8 cellular contexts compared by ENCODE assay signal in genomic region chr3:197626404-197627159, GRCh38.
DNase-seq lines count a peak whose midpoint lies in the region; ATAC-seq and TF ChIP-seq lines count a peak whose summit lies in the region.
"Not testable (repeated sequence)": the region's sequence is repeated elsewhere in the genome, so short reads cannot be mapped to it uniquely, and the experiment has no call there.

No MANE protein-coding gene starts in this region.

- not testable (repeated sequence) for H3K4me1 ChIP-seq in SJSA1 (replicated peaks); adipocyte (ENCODE audit: control insufficient read depth, insufficient read depth, low read length); lower lobe of right lung; gastrocnemius medialis

- H3K27me3 ChIP-seq in SJSA1 (replicated peaks); adipocyte (replicated peaks; ENCODE audit: control insufficient read depth, insufficient read depth, low read length); lower lobe of right lung (ENCODE audit: low read depth); gastrocnemius medialis: not testable (repeated sequence)

- not testable (repeated sequence) for H3K9ac ChIP-seq in adipocyte (ENCODE audit: low read length)

- in situ Hi-C loops in gastrocnemius medialis (cut with MboI; ENCODE audit: low sequenced_read_pairs in 4 of 4): not testable (repeated sequence)

- TF ChIP-seq CTCF in AG04449 (IDR thresholded peaks at IDR 0.05; ENCODE audit: insufficient read depth, low read length, missing control alignments); fibroblast of mammary gland (conservative IDR thresholded peaks at IDR 0.05; ENCODE audit: control insufficient read depth, insufficient read depth, low read depth, low read length); lower lobe of right lung (IDR thresholded peaks at IDR 0.05); gastrocnemius medialis (IDR thresholded peaks at IDR 0.05 in 4 of 5, conservative IDR thresholded peaks at IDR 0.05 in 1 of 5): not testable (repeated sequence)

- POLR2A ChIA-PET in AG04449 (lab: Yijun Ruan, JAX): not testable (repeated sequence)

- H3K9me3 ChIP-seq in SJSA1 (replicated peaks); adipocyte (ENCODE audit: control insufficient read depth, low read length); lower lobe of right lung; gastrocnemius medialis: not testable (repeated sequence)

- not testable (repeated sequence) for DNase-seq in AG04449 (ENCODE audit: low read depth, low spot score); SJSA1 (ENCODE audit: low read depth in 1 of 2, low spot score in 2 of 2); adipocyte (ENCODE audit: low read depth); fibroblast of mammary gland (ENCODE audit: low read depth); lower lobe of right lung; gastrocnemius medialis

- CTCF ChIA-PET in AG04449 (lab: Yijun Ruan, JAX): interaction anchor here (0.6 kb wide), 1 partner anchor 28 kb away, joined by 3 read pairs; no protein-coding TSS in a partner anchor

- ATAC-seq in GM19395 (IDR thresholded peaks at IDR 0.05; ENCODE audit: unreplicated experiment): peak; percentile 30
- ATAC-seq in HG03097 (IDR thresholded peaks at IDR 0.05; ENCODE audit: low FRiP score, unreplicated experiment): peak; percentile 26
- ATAC-seq in lower lobe of right lung: peak; percentile 52 to 60
- ATAC-seq in gastrocnemius medialis: peak; percentile 57 to 67

- not testable (repeated sequence) for H3K27ac ChIP-seq in SJSA1, lower lobe of right lung
- peak overlapping the region in 3 of 4 donors; percentile 76 to 93 (median 86) for H3K27ac ChIP-seq in gastrocnemius medialis

- not testable (repeated sequence) for TF ChIP-seq POLR2A in gastrocnemius medialis (IDR thresholded peaks at IDR 0.05)

- not testable (repeated sequence) for H3K36me3 ChIP-seq in SJSA1; adipocyte (ENCODE audit: control insufficient read depth, insufficient read depth, low read length, severe bottlenecking); lower lobe of right lung; gastrocnemius medialis

- H3K4me3 ChIP-seq in AG04449 (ENCODE audit: low read depth, low read length) (peak overlapping the region; percentile 49), SJSA1 (peak overlapping the region; percentile 14; the same call in 1 of the 2 replicates), adipocyte (ENCODE audit: low read length) (peak overlapping the region; percentile 68), fibroblast of mammary gland (ENCODE audit: control insufficient read depth, low read depth, low read length) (peak overlapping the region; percentile 24), lower lobe of right lung (peak overlapping the region; percentile 45), gastrocnemius medialis (peak overlapping the region; percentile 48 to 85 (median 51))

- intact Hi-C loops in lower lobe of right lung (cut with DNase I); gastrocnemius medialis (cut with DNase I; ENCODE audit: low total_unique reads): not testable (repeated sequence)

Comparison
In these comparisons a context has a peak if more than half of its experiments do, and no peak if none do; other contexts are left out.
1. H3K4me3 ChIP-seq: peak in every context shown above with its lines; median percentile 68 in adipocyte; 51 in gastrocnemius medialis; 49 in AG04449; 45 in lower lobe of right lung; 24 in fibroblast of mammary gland; 14 in SJSA1.